18 cellular contexts compared by ENCODE assay signal in genomic region chr5:112238473-112238872, GRCh38.
DNase-seq lines count a peak whose midpoint lies in the region; ATAC-seq, FAIRE-seq and TF ChIP-seq lines count a peak whose summit lies in the region.
"Had no signal": no experiment of that assay in that cellular context is flagged by ENCODE, and none has a peak within 500 bp of the region (broad histone marks: within the 10 kb centered on the region; RNA-seq: fewer than 3 reads in every experiment).

No MANE protein-coding gene starts in this region.

- intact Hi-C loops in activated naive CD4-positive, alpha-beta T cell treated with anti-CD3 and anti-CD28 coated beads for 36 hours (cut with micrococcal nuclease), result no loop called here
- intact Hi-C loops in K562 (cut with micrococcal nuclease), result no loop called here
- intact Hi-C loops in activated T-helper 1 cell treated with anti-CD3 and anti-CD28 coated beads, Interleukin-12 subunit alpha, Interleukin-12 subunit beta, Interleukin-2, Interleukin-4 antibody, amounts not matched to agents 30 ng/mL and 10 ng/mL and 1 ng/mL, durations not matched to agents 14 hours and 24 hours and 36 hours (cut with micrococcal nuclease), result no loop called here

- no peaks in the 10 kb centered on the region for H3K36me3 ChIP-seq in K562 (ENCODE audit: control insufficient read depth, insufficient read depth, low read length)
- H3K36me3 ChIP-seq: prostate gland, uterus had no signal

- no peak overlapping the region for H3K4me3 ChIP-seq in Jurkat, Clone E6-1 (ENCODE audit: low read length)
- no peak overlapping the region for H3K4me3 ChIP-seq in K562
- H3K4me3 ChIP-seq: lower lobe of right lung, prostate gland, SK-N-MC, stomach, uterus had no signal

- peaks cover 3% of the 10 kb centered on the region for H3K27me3 Mint-ChIP-seq in activated naive CD4-positive, alpha-beta T cell treated with anti-CD3 and anti-CD28 coated beads for 36 hours (ENCODE audit: low read depth)
- peaks cover 8% of the 10 kb centered on the region for H3K27me3 Mint-ChIP-seq in activated naive CD4-positive, alpha-beta T cell treated with anti-CD3 and anti-CD28 coated beads, Interleukin-2, amount 10 ng/mL, durations not matched to agents 7 days and 5 days
- H3K27me3 Mint-ChIP-seq in stimulated activated naive B cell treated with anti-CD40 and anti-IgM and Interleukin-4, amounts not matched to agents 10 μg/mL and 1 μg/mL and 100 μg/mL, for 72 hours, result peaks cover 4 to 5% of the 10 kb centered on the region in 2 donors
- H3K27me3 Mint-ChIP-seq in activated T-helper 17 cell treated with anti-CD3 and anti-CD28 coated beads, Interleukin-2, amount 50 U/mL, for 72 hours, result peaks cover 10% of the 10 kb centered on the region
- H3K27me3 Mint-ChIP-seq in activated T-helper 1 cell treated with anti-CD3 and anti-CD28 coated beads, Interleukin-12 subunit alpha, Interleukin-12 subunit beta, Interleukin-2, Interleukin-4 antibody, amounts not matched to agents 30 ng/mL and 10 ng/mL and 1 ng/mL, durations not matched to agents 14 hours and 24 hours and 36 hours (ENCODE audit: insufficient read depth), result peaks cover 7% of the 10 kb centered on the region

- no peak for FAIRE-seq in K562 (lab: Jason Lieb, UNC)
- FAIRE-seq: endometrium had no signal

- TF ChIP-seq POLR2A in K562 (conservative IDR thresholded peaks at IDR 0.05), result no peak

- H3K9ac ChIP-seq in K562 (ENCODE audit: insufficient read depth in 1 of 2, low read depth in 2 of 2, low read length in 2 of 2), result no peak overlapping the region

- H3K4me1 ChIP-seq in K562 (replicated peaks in 1 of 2; ENCODE audit: control insufficient read depth in 2 of 2, insufficient read depth in 2 of 2, low read length in 2 of 2), result no peaks in the 10 kb centered on the region
- H3K4me1 ChIP-seq: Caco-2, foreskin keratinocyte, lower lobe of right lung, prostate gland, uterus had no signal

- H3K9me3 ChIP-seq in K562 (replicated peaks; ENCODE audit: control insufficient read depth, insufficient read depth, low read depth, low read length), result no peaks in the 10 kb centered on the region
- H3K9me3 ChIP-seq: Caco-2, lower lobe of right lung, prostate gland, stomach, uterus had no signal

- no peaks in the 10 kb centered on the region for H4K20me1 ChIP-seq in K562 (replicated peaks; ENCODE audit: control insufficient read depth, insufficient read depth, low read length)

- H3K4me2 ChIP-seq in K562 (ENCODE audit: insufficient read depth, low read length), result no peak overlapping the region

- DNase-seq in activated naive CD4-positive, alpha-beta T cell treated with anti-CD3 and anti-CD28 coated beads for 36 hours, result peak; percentile 8
- DNase-seq in activated naive CD4-positive, alpha-beta T cell treated with anti-CD3 and anti-CD28 coated beads, Interleukin-2, amount 10 ng/mL, durations not matched to agents 7 days and 5 days, result no peak
- peak; percentile 10 for DNase-seq in Jurkat, Clone E6-1 (ENCODE audit: low read depth, low spot score)
- DNase-seq in K562 (ENCODE audit: extremely low read depth in 1 of 4, low spot score in 3 of 4) (peak in 1 of 4 experiments; percentile 6), NCI-H1436 (lab: John Stamatoyannopoulos, UW) (no peak)
- DNase-seq in stimulated activated naive B cell treated with anti-CD40 and anti-IgM and Interleukin-4, amounts not matched to agents 10 μg/mL and 1 μg/mL and 100 μg/mL, for 72 hours, result no peak
- DNase-seq in activated T-helper 1 cell treated with anti-CD3 and anti-CD28 coated beads, Interleukin-12 subunit alpha, Interleukin-12 subunit beta, Interleukin-2, Interleukin-4 antibody, amounts not matched to agents 30 ng/mL and 10 ng/mL and 1 ng/mL, durations not matched to agents 14 hours and 24 hours and 36 hours (ENCODE audit: low spot score), result no peak
- DNase-seq: Caco-2; foreskin keratinocyte; lower lobe of right lung; naive thymus-derived CD8-positive, alpha-beta T cell; PC-3; stomach; uterus had no signal

- H3K4me3 Mint-ChIP-seq in activated naive CD4-positive, alpha-beta T cell treated with anti-CD3 and anti-CD28 coated beads for 36 hours, result no peak overlapping the region
- H3K4me3 Mint-ChIP-seq in activated naive CD4-positive, alpha-beta T cell treated with anti-CD3 and anti-CD28 coated beads, Interleukin-2, amount 10 ng/mL, durations not matched to agents 7 days and 5 days, result no peak overlapping the region
- no peak overlapping the region for H3K4me3 Mint-ChIP-seq in stimulated activated naive B cell treated with anti-CD40 and anti-IgM and Interleukin-4, amounts not matched to agents 10 μg/mL and 1 μg/mL and 100 μg/mL, for 72 hours
- H3K4me3 Mint-ChIP-seq in activated T-helper 17 cell treated with anti-CD3 and anti-CD28 coated beads, Interleukin-2, amount 50 U/mL, for 72 hours, result no peak overlapping the region
- H3K4me3 Mint-ChIP-seq in activated T-helper 1 cell treated with anti-CD3 and anti-CD28 coated beads, Interleukin-12 subunit alpha, Interleukin-12 subunit beta, Interleukin-2, Interleukin-4 antibody, amounts not matched to agents 30 ng/mL and 10 ng/mL and 1 ng/mL, durations not matched to agents 14 hours and 24 hours and 36 hours, result no peak overlapping the region
- H3K4me3 Mint-ChIP-seq: naive thymus-derived CD8-positive, alpha-beta T cell had no signal

- H2AFZ ChIP-seq in K562 (ENCODE audit: low read depth, low read length), result no peak overlapping the region

- no peak for TF ChIP-seq EP300 in K562 (IDR thresholded peaks at IDR 0.05; ENCODE audit: low read length)

- BruUV-seq in K562 (replicated peaks; lab: Mats Ljungman, UMichigan), result no TSS peak

- H3K9me3 Mint-ChIP-seq in activated naive CD4-positive, alpha-beta T cell treated with anti-CD3 and anti-CD28 coated beads for 36 hours, result no peaks in the 10 kb centered on the region
- no peaks in the 10 kb centered on the region for H3K9me3 Mint-ChIP-seq in activated naive CD4-positive, alpha-beta T cell treated with anti-CD3 and anti-CD28 coated beads, Interleukin-2, amount 10 ng/mL, durations not matched to agents 7 days and 5 days
- no peaks in the 10 kb centered on the region for H3K9me3 Mint-ChIP-seq in stimulated activated naive B cell treated with anti-CD40 and anti-IgM and Interleukin-4, amounts not matched to agents 10 μg/mL and 1 μg/mL and 100 μg/mL, for 72 hours
- H3K9me3 Mint-ChIP-seq in activated T-helper 17 cell treated with anti-CD3 and anti-CD28 coated beads, Interleukin-2, amount 50 U/mL, for 72 hours, result no peaks in the 10 kb centered on the region
- H3K9me3 Mint-ChIP-seq in activated T-helper 1 cell treated with anti-CD3 and anti-CD28 coated beads, Interleukin-12 subunit alpha, Interleukin-12 subunit beta, Interleukin-2, Interleukin-4 antibody, amounts not matched to agents 30 ng/mL and 10 ng/mL and 1 ng/mL, durations not matched to agents 14 hours and 24 hours and 36 hours, result no peaks in the 10 kb centered on the region
- H3K9me3 Mint-ChIP-seq: naive thymus-derived CD8-positive, alpha-beta T cell had no signal

- CTCF ChIA-PET in activated naive CD4-positive, alpha-beta T cell treated with anti-CD3 and anti-CD28 coated beads for 36 hours (lab: Charles Lee), result interaction anchor here (0.7 kb wide), 1 partner anchor 447 kb away, joined by 3 read pairs; no protein-coding TSS in a partner anchor
- CTCF ChIA-PET in activated naive CD4-positive, alpha-beta T cell treated with anti-CD3 and anti-CD28 coated beads, Interleukin-2, amount 10 ng/mL, durations not matched to agents 7 days and 5 days (lab: Charles Lee), result no interaction called here
- CTCF ChIA-PET in K562 (lab: Yijun Ruan, JAX; ENCODE audit: low intra/inter-chr PET ratio), result no interaction called here

- no peaks in the 10 kb centered on the region for H3K4me1 Mint-ChIP-seq in activated naive CD4-positive, alpha-beta T cell treated with anti-CD3 and anti-CD28 coated beads for 36 hours (ENCODE audit: low read depth)
- H3K4me1 Mint-ChIP-seq in activated naive CD4-positive, alpha-beta T cell treated with anti-CD3 and anti-CD28 coated beads, Interleukin-2, amount 10 ng/mL, durations not matched to agents 7 days and 5 days, result no peaks in the 10 kb centered on the region
- no peaks in the 10 kb centered on the region for H3K4me1 Mint-ChIP-seq in stimulated activated naive B cell treated with anti-CD40 and anti-IgM and Interleukin-4, amounts not matched to agents 10 μg/mL and 1 μg/mL and 100 μg/mL, for 72 hours
- H3K4me1 Mint-ChIP-seq in activated T-helper 17 cell treated with anti-CD3 and anti-CD28 coated beads, Interleukin-2, amount 50 U/mL, for 72 hours, result no peaks in the 10 kb centered on the region
- H3K4me1 Mint-ChIP-seq in activated T-helper 1 cell treated with anti-CD3 and anti-CD28 coated beads, Interleukin-12 subunit alpha, Interleukin-12 subunit beta, Interleukin-2, Interleukin-4 antibody, amounts not matched to agents 30 ng/mL and 10 ng/mL and 1 ng/mL, durations not matched to agents 14 hours and 24 hours and 36 hours (ENCODE audit: low read depth), result no peaks in the 10 kb centered on the region
- H3K4me1 Mint-ChIP-seq: naive thymus-derived CD8-positive, alpha-beta T cell had no signal

- POLR2A ChIA-PET in K562 (lab: Yijun Ruan, JAX), result interaction anchor here (0.6 kb wide), 1 partner anchor 382 kb away, joined by 4 read pairs; no protein-coding TSS in a partner anchor

- H3K9me1 ChIP-seq in K562 (ENCODE audit: control insufficient read depth, insufficient read depth, low read length), result no peaks in the 10 kb centered on the region

- TF ChIP-seq CTCF in K562 (IDR thresholded peaks at IDR 0.05 in 2 of 3, conservative IDR thresholded peaks at IDR 0.05 in 1 of 3; ENCODE audit: insufficient read depth in 2 of 3, low read depth in 1 of 3, low read length in 3 of 3), result peak in 2 of 3 experiments; percentile 17 to 32; a peak in 2 of 6 replicates

- peak in 1 of 2 experiments; percentile 26; a peak in 1 of 4 replicates for TF ChIP-seq RAD21 in K562 (CRISPR knock-in tag; conservative IDR thresholded peaks at IDR 0.05 in 1 of 2, IDR thresholded peaks at IDR 0.05 in 1 of 2)

- in situ Hi-C loops in K562 (cut with MboI), result no loop called here

- H3K79me2 ChIP-seq in K562 (ENCODE audit: control insufficient read depth, insufficient read depth, low read length), result no peaks in the 10 kb centered on the region

- H3K27ac ChIP-seq in K562 (ENCODE audit: extremely low read depth, low read depth, low read length), result no peak overlapping the region
- H3K27ac ChIP-seq: foreskin keratinocyte, lower lobe of right lung, prostate gland, SK-N-MC, stomach, uterus had no signal

- no peak for ATAC-seq in K562
- ATAC-seq in stimulated activated naive B cell treated with anti-CD40 and anti-IgM and Interleukin-4, amounts not matched to agents 10 μg/mL and 1 μg/mL and 100 μg/mL, for 72 hours (replicated peaks), result peak; percentile 38 to 50
- no peak for ATAC-seq in activated T-helper 17 cell treated with anti-CD3 and anti-CD28 coated beads, Interleukin-2, amount 50 U/mL, for 72 hours (replicated peaks)
- ATAC-seq: foreskin keratinocyte; lower lobe of right lung; naive thymus-derived CD8-positive, alpha-beta T cell; PC-3 had no signal

- H3K36me3 Mint-ChIP-seq in activated naive CD4-positive, alpha-beta T cell treated with anti-CD3 and anti-CD28 coated beads for 36 hours (ENCODE audit: low read depth), result no peaks in the 10 kb centered on the region
- H3K36me3 Mint-ChIP-seq in activated naive CD4-positive, alpha-beta T cell treated with anti-CD3 and anti-CD28 coated beads, Interleukin-2, amount 10 ng/mL, durations not matched to agents 7 days and 5 days, result no peaks in the 10 kb centered on the region
- H3K36me3 Mint-ChIP-seq in stimulated activated naive B cell treated with anti-CD40 and anti-IgM and Interleukin-4, amounts not matched to agents 10 μg/mL and 1 μg/mL and 100 μg/mL, for 72 hours, result no peaks in the 10 kb centered on the region
- no peaks in the 10 kb centered on the region for H3K36me3 Mint-ChIP-seq in activated T-helper 17 cell treated with anti-CD3 and anti-CD28 coated beads, Interleukin-2, amount 50 U/mL, for 72 hours (ENCODE audit: low read depth)
- no peaks in the 10 kb centered on the region for H3K36me3 Mint-ChIP-seq in activated T-helper 1 cell treated with anti-CD3 and anti-CD28 coated beads, Interleukin-12 subunit alpha, Interleukin-12 subunit beta, Interleukin-2, Interleukin-4 antibody, amounts not matched to agents 30 ng/mL and 10 ng/mL and 1 ng/mL, durations not matched to agents 14 hours and 24 hours and 36 hours (ENCODE audit: low read depth)
- H3K36me3 Mint-ChIP-seq: naive thymus-derived CD8-positive, alpha-beta T cell had no signal

- no peak overlapping the region for H3K27ac Mint-ChIP-seq in activated naive CD4-positive, alpha-beta T cell treated with anti-CD3 and anti-CD28 coated beads for 36 hours
- no peak overlapping the region for H3K27ac Mint-ChIP-seq in activated naive CD4-positive, alpha-beta T cell treated with anti-CD3 and anti-CD28 coated beads, Interleukin-2, amount 10 ng/mL, durations not matched to agents 7 days and 5 days
- H3K27ac Mint-ChIP-seq in stimulated activated naive B cell treated with anti-CD40 and anti-IgM and Interleukin-4, amounts not matched to agents 10 μg/mL and 1 μg/mL and 100 μg/mL, for 72 hours, result no peak overlapping the region
- no peak overlapping the region for H3K27ac Mint-ChIP-seq in activated T-helper 17 cell treated with anti-CD3 and anti-CD28 coated beads, Interleukin-2, amount 50 U/mL, for 72 hours
- no peak overlapping the region for H3K27ac Mint-ChIP-seq in activated T-helper 1 cell treated with anti-CD3 and anti-CD28 coated beads, Interleukin-12 subunit alpha, Interleukin-12 subunit beta, Interleukin-2, Interleukin-4 antibody, amounts not matched to agents 30 ng/mL and 10 ng/mL and 1 ng/mL, durations not matched to agents 14 hours and 24 hours and 36 hours
- H3K27ac Mint-ChIP-seq: naive thymus-derived CD8-positive, alpha-beta T cell had no signal

- H3K27me3 ChIP-seq in K562 (ENCODE audit: control insufficient read depth in 2 of 2, insufficient read depth in 2 of 2, low read length in 2 of 2), result no peaks in the 10 kb centered on the region
- H3K27me3 ChIP-seq: foreskin keratinocyte, stomach, uterus had no signal

Comparison
In these comparisons a context has a peak if more than half of its experiments do, and no peak if none do; other contexts are left out.
1. DNase-seq: peak in activated naive CD4-positive, alpha-beta T cell treated with anti-CD3 and anti-CD28 coated beads for 36 hours (single experiment) and Jurkat, Clone E6-1 (single experiment); none in activated naive CD4-positive, alpha-beta T cell treated with anti-CD3 and anti-CD28 coated beads, Interleukin-2, amount 10 ng/mL, durations not matched to agents 7 days and 5 days (single experiment), stimulated activated naive B cell treated with anti-CD40 and anti-IgM and Interleukin-4, amounts not matched to agents 10 μg/mL and 1 μg/mL and 100 μg/mL, for 72 hours (single experiment), NCI-H1436 (single experiment) and activated T-helper 1 cell treated with anti-CD3 and anti-CD28 coated beads, Interleukin-12 subunit alpha, Interleukin-12 subunit beta, Interleukin-2, Interleukin-4 antibody, amounts not matched to agents 30 ng/mL and 10 ng/mL and 1 ng/mL, durations not matched to agents 14 hours and 24 hours and 36 hours (single experiment).
2. ATAC-seq: peak in stimulated activated naive B cell treated with anti-CD40 and anti-IgM and Interleukin-4, amounts not matched to agents 10 μg/mL and 1 μg/mL and 100 μg/mL, for 72 hours (2 of 2); none in K562 (single experiment) and activated T-helper 17 cell treated with anti-CD3 and anti-CD28 coated beads, Interleukin-2, amount 50 U/mL, for 72 hours (single experiment).